In the genomic region with DNA sequence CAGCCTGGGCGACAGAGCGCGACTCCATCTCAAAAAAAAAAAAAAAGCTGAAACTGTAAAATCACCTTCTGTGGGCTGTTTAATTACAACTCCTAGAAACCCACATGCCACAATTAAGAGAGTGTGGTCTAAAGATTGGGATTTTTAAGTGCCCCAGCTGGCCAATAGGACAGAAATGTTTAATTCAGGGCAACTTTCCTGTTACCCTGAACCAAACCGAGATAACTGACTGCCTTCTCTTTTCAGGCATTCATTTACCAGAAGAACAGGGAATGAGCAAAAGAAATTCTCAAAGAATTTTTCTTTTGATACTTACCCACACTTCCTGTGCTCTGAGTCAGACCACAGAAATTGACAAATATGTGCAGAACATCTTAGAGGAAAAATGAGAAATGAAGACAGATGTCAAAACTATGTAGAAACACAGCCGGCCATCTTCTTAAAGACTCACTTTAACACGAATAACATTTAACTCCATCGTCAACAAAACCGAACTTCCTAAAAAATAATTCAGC, we compare ENCODE assay signal across 13 cellular contexts.
DNase-seq lines count a peak whose midpoint lies in the region; ATAC-seq, FAIRE-seq and TF ChIP-seq lines count a peak whose summit lies in the region.
"Had no signal": no experiment of that assay in that cellular context is flagged by ENCODE, and none has a peak within 500 bp of the region (broad histone marks: within the 10 kb centered on the region; RNA-seq: fewer than 3 reads in every experiment).

No MANE protein-coding gene starts in this region.

- H3K27ac ChIP-seq in CD8-positive, alpha-beta T cell (ENCODE audit: low read depth, low read length), result no peak overlapping the region
- H3K27ac ChIP-seq in pancreas, result no peak overlapping the region
- H3K27ac ChIP-seq: colonic mucosa, SK-N-MC, thyroid gland had no signal

- POLR2A ChIA-PET in CD8-positive, alpha-beta T cell (lab: Charles Lee), result no interaction called here

- TF ChIP-seq CTCF in CD8-positive, alpha-beta T cell (IDR thresholded peaks at IDR 0.05), result no peak
- no peak for TF ChIP-seq CTCF in bronchial epithelial cell (IDR thresholded peaks at IDR 0.05; ENCODE audit: insufficient read depth, low read length, severe bottlenecking)
- TF ChIP-seq CTCF in pancreas (IDR thresholded peaks at IDR 0.05), result no peak

- DNase-seq in CD8-positive, alpha-beta T cell, result no peak
- peak; percentile 53 for DNase-seq in Jurkat, Clone E6-1 (ENCODE audit: low read depth, low spot score)
- DNase-seq in bronchial epithelial cell (ENCODE audit: low read depth) (peak; percentile 19), pancreas (no peak), GOT3 (lab: John Stamatoyannopoulos, UW) (no peak), globus pallidus (ENCODE audit: low spot score) (no peak), NCI-H1092 treated with DMSO at 0.1 percent for 48 hours (lab: John Stamatoyannopoulos, UW) (no peak)
- DNase-seq in natural killer cell treated with Interleukin-12 subunit alpha and Interleukin-12 subunit beta and Interleukin-15 and Interleukin-18, amount 100 ng/mL, for 72 hours (ENCODE audit: low spot score), result no peak
- DNase-seq: colonic mucosa, NCI-H345, thyroid gland had no signal

- WGBS in pancreas, 2 donors, result 82% methylated on average over 8 of the region's 8 CpGs

- H3K36me3 Mint-ChIP-seq in CD8-positive, alpha-beta T cell, result no peaks in the 10 kb centered on the region
- H3K36me3 Mint-ChIP-seq in natural killer cell treated with Interleukin-12 subunit alpha and Interleukin-12 subunit beta and Interleukin-15 and Interleukin-18, amount 100 ng/mL, for 72 hours, result peaks cover 21% of the 10 kb centered on the region

- no peak overlapping the region for H3K4me3 ChIP-seq in CD8-positive, alpha-beta T cell (ENCODE audit: low read depth, low read length)
- no peak overlapping the region for H3K4me3 ChIP-seq in Jurkat, Clone E6-1 (ENCODE audit: low read length)
- no peak overlapping the region for H3K4me3 ChIP-seq in bronchial epithelial cell (ENCODE audit: low read depth, low read length)
- H3K4me3 ChIP-seq in pancreas, result no peak overlapping the region
- H3K4me3 ChIP-seq: colonic mucosa, HAP-1, SK-N-MC, thyroid gland had no signal

- H3K4me1 ChIP-seq in CD8-positive, alpha-beta T cell (ENCODE audit: insufficient read depth, low read length), result peaks cover 29% of the 10 kb centered on the region
- no peaks in the 10 kb centered on the region for H3K4me1 ChIP-seq in pancreas
- H3K4me1 ChIP-seq: colonic mucosa, HAP-1 had no signal

- H3K4me3 Mint-ChIP-seq in CD8-positive, alpha-beta T cell, result peak overlapping the region; percentile 16
- peak overlapping the region; percentile 88 for H3K4me3 Mint-ChIP-seq in natural killer cell treated with Interleukin-12 subunit alpha and Interleukin-12 subunit beta and Interleukin-15 and Interleukin-18, amount 100 ng/mL, for 72 hours

- peaks cover 10% of the 10 kb centered on the region for H3K27me3 Mint-ChIP-seq in CD8-positive, alpha-beta T cell (ENCODE audit: low read depth)
- peaks cover 5 to 32% of the 10 kb centered on the region in 2 donors for H3K27me3 Mint-ChIP-seq in natural killer cell treated with Interleukin-12 subunit alpha and Interleukin-12 subunit beta and Interleukin-15 and Interleukin-18, amount 100 ng/mL, for 72 hours

- H3K27ac Mint-ChIP-seq in CD8-positive, alpha-beta T cell, result peak overlapping the region; percentile 78
- peak overlapping the region; percentile 96 to 97 for H3K27ac Mint-ChIP-seq in natural killer cell treated with Interleukin-12 subunit alpha and Interleukin-12 subunit beta and Interleukin-15 and Interleukin-18, amount 100 ng/mL, for 72 hours

- intact Hi-C loops in CD8-positive, alpha-beta T cell (cut with DNase I, micrococcal nuclease), result no loop called here
- intact Hi-C loops in pancreas (cut with DNase I), result no loop called here

- H3K9me3 Mint-ChIP-seq in CD8-positive, alpha-beta T cell, result no peaks in the 10 kb centered on the region
- H3K9me3 Mint-ChIP-seq in natural killer cell treated with Interleukin-12 subunit alpha and Interleukin-12 subunit beta and Interleukin-15 and Interleukin-18, amount 100 ng/mL, for 72 hours, result peaks cover 6% of the 10 kb centered on the region

- no peaks in the 10 kb centered on the region for H3K27me3 ChIP-seq in CD8-positive, alpha-beta T cell (ENCODE audit: insufficient read depth, low read length)
- H3K27me3 ChIP-seq in bronchial epithelial cell (ENCODE audit: control insufficient read depth, insufficient read depth, low read length), result no peaks in the 10 kb centered on the region
- no peaks in the 10 kb centered on the region for H3K27me3 ChIP-seq in pancreas
- H3K27me3 ChIP-seq: colonic mucosa, thyroid gland had no signal

- H3K9me3 ChIP-seq in CD8-positive, alpha-beta T cell (ENCODE audit: low read length), result no peaks in the 10 kb centered on the region
- H3K9me3 ChIP-seq in pancreas, result no peaks in the 10 kb centered on the region
- H3K9me3 ChIP-seq: colonic mucosa, HAP-1, thyroid gland had no signal

- peaks cover 37% of the 10 kb centered on the region for H3K4me1 Mint-ChIP-seq in CD8-positive, alpha-beta T cell (ENCODE audit: low read depth)
- peaks cover 61 to 74% of the 10 kb centered on the region in 2 donors for H3K4me1 Mint-ChIP-seq in natural killer cell treated with Interleukin-12 subunit alpha and Interleukin-12 subunit beta and Interleukin-15 and Interleukin-18, amount 100 ng/mL, for 72 hours (ENCODE audit: low read depth in 2 of 2)

- FAIRE-seq in bronchial epithelial cell (lab: Jason Lieb, UNC) (no peak), pancreas (lab: Jason Lieb, UNC) (no peak)

- no peak for ATAC-seq in CD8-positive, alpha-beta T cell
- ATAC-seq in natural killer cell treated with Interleukin-12 subunit alpha and Interleukin-12 subunit beta and Interleukin-15 and Interleukin-18, amount 100 ng/mL, for 72 hours, result peak; percentile 75 to 86
- ATAC-seq in pancreas, result no peak

- CTCF ChIA-PET in CD8-positive, alpha-beta T cell (lab: Charles Lee), result no interaction called here

- no peaks in the 10 kb centered on the region for H3K36me3 ChIP-seq in CD8-positive, alpha-beta T cell (ENCODE audit: insufficient read depth, low read length)
- no peaks in the 10 kb centered on the region for H3K36me3 ChIP-seq in bronchial epithelial cell (ENCODE audit: control insufficient read depth, insufficient read depth, low read length)
- H3K36me3 ChIP-seq in pancreas, result no peaks in the 10 kb centered on the region
- H3K36me3 ChIP-seq: colonic mucosa, HAP-1, thyroid gland had no signal

Comparison
In these comparisons a context has a peak if more than half of its experiments do, and no peak if none do; other contexts are left out.
1. ATAC-seq: peak in natural killer cell treated with Interleukin-12 subunit alpha and Interleukin-12 subunit beta and Interleukin-15 and Interleukin-18, amount 100 ng/mL, for 72 hours (2 of 2); none in CD8-positive, alpha-beta T cell (single experiment) and pancreas (0 of 4).
2. DNase-seq: peak in Jurkat, Clone E6-1 (single experiment) and bronchial epithelial cell (single experiment); none in CD8-positive, alpha-beta T cell (0 of 7), natural killer cell treated with Interleukin-12 subunit alpha and Interleukin-12 subunit beta and Interleukin-15 and Interleukin-18, amount 100 ng/mL, for 72 hours (single experiment), pancreas (0 of 6), GOT3 (single experiment), globus pallidus (single experiment) and NCI-H1092 treated with DMSO at 0.1 percent for 48 hours (single experiment).